In the genomic region with DNA sequence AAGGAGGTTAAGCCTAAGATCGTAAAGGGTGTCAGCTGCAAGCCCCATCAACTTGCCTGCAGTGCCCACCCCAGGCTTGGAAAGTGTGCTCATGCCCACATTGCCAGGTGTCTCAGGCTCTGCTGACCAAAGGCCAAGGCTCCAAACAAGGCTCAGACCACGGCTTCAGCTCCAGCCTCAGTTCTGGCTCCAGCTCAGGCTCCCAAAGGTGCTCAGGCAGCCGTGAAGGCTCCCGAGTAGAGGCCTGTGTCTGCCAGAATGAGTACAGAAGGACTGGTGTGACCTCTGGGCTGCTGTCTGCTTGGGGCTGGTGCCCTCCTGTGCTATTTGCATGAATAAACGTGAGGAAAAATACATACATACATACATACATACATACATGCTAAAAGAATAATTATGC, we compare ENCODE assay signal across 21 cellular contexts.
"Had no signal": no experiment of that assay in that cellular context is flagged by ENCODE, and none has a peak within 500 bp of the region (broad histone marks: within the 10 kb centered on the region; RNA-seq: fewer than 3 reads in every experiment).

No MANE protein-coding gene starts in this region.

- H3K36me3 Mint-ChIP-seq: activated naive CD4-positive, alpha-beta T cell treated with anti-CD3 and anti-CD28 coated beads, Interleukin-2, amount 10 ng/mL, durations not matched to agents 7 days and 5 days; natural killer cell had no signal

- H3K27me3 ChIP-seq: colonic mucosa, neutrophil, sigmoid colon, tibial artery had no signal

- H3K9ac ChIP-seq: parathyroid adenoma had no signal

- H3K27ac Mint-ChIP-seq: activated B cell treated with CpG ODN at 0.5 μM for 24 hours; activated CD8-positive, alpha-beta T cell treated with anti-CD3 and anti-CD28 coated beads for 36 hours; activated naive CD4-positive, alpha-beta T cell treated with anti-CD3 and anti-CD28 coated beads, Interleukin-2, amount 10 ng/mL, durations not matched to agents 7 days and 5 days; activated naive CD8-positive, alpha-beta T cell treated with anti-CD3 and anti-CD28 coated beads, Interleukin-2, amount 50 U/mL, for 24 hours; activated T-helper 2 cell treated with anti-CD3 and anti-CD28 coated beads, Interferon-gamma antibody, Interleukin-2, Interleukin-4, amounts not matched to agents 10 μg/mL and 5 μg/mL and 100 μg/mL, durations not matched to agents 14 hours and 24 hours and 36 hours; natural killer cell had no signal

- H3K36me3 ChIP-seq: colonic mucosa, neutrophil, sigmoid colon, tibial artery had no signal

- H3K4me3 ChIP-seq: colonic mucosa, sigmoid colon, tibial artery had no signal

- H3K79me2 ChIP-seq: parathyroid adenoma had no signal

- H3K9me3 ChIP-seq: colonic mucosa, neutrophil, sigmoid colon, tibial artery had no signal

- H2AFZ ChIP-seq: parathyroid adenoma had no signal

- H3K9me3 Mint-ChIP-seq: activated B cell treated with CpG ODN at 0.5 μM for 24 hours; activated CD8-positive, alpha-beta T cell treated with anti-CD3 and anti-CD28 coated beads for 36 hours; activated naive CD4-positive, alpha-beta T cell treated with anti-CD3 and anti-CD28 coated beads, Interleukin-2, amount 10 ng/mL, durations not matched to agents 7 days and 5 days; activated naive CD8-positive, alpha-beta T cell treated with anti-CD3 and anti-CD28 coated beads, Interleukin-2, amount 50 U/mL, for 24 hours; activated T-helper 2 cell treated with anti-CD3 and anti-CD28 coated beads, Interferon-gamma antibody, Interleukin-2, Interleukin-4, amounts not matched to agents 10 μg/mL and 5 μg/mL and 100 μg/mL, durations not matched to agents 14 hours and 24 hours and 36 hours; central memory CD8-positive, alpha-beta T cell; natural killer cell had no signal

- H3K4me1 ChIP-seq: colonic mucosa, parathyroid adenoma, sigmoid colon had no signal

- ATAC-seq: activated CD8-positive, alpha-beta T cell treated with anti-CD3 and anti-CD28 coated beads for 36 hours; activated naive CD8-positive, alpha-beta T cell treated with anti-CD3 and anti-CD28 coated beads, Interleukin-2, amount 50 U/mL, for 24 hours; natural killer cell had no signal

- H3K4me3 Mint-ChIP-seq: activated B cell treated with CpG ODN at 0.5 μM for 24 hours; activated CD8-positive, alpha-beta T cell treated with anti-CD3 and anti-CD28 coated beads for 36 hours; activated naive CD4-positive, alpha-beta T cell treated with anti-CD3 and anti-CD28 coated beads, Interleukin-2, amount 10 ng/mL, durations not matched to agents 7 days and 5 days; activated naive CD8-positive, alpha-beta T cell treated with anti-CD3 and anti-CD28 coated beads, Interleukin-2, amount 50 U/mL, for 24 hours; central memory CD8-positive, alpha-beta T cell; natural killer cell had no signal

- DNase-seq: activated B cell treated with CpG ODN at 0.5 μM for 24 hours; activated CD4-positive, alpha-beta T cell treated with anti-CD3 and anti-CD28 coated beads for 48 hours; activated CD8-positive, alpha-beta T cell treated with anti-CD3 and anti-CD28 coated beads for 36 hours; activated naive CD4-positive, alpha-beta T cell treated with anti-CD3 and anti-CD28 coated beads, Interleukin-2, amount 10 ng/mL, durations not matched to agents 7 days and 5 days; activated naive CD8-positive, alpha-beta T cell treated with anti-CD3 and anti-CD28 coated beads, Interleukin-2, amount 50 U/mL, for 24 hours; activated T-cell treated with anti-CD3 and anti-CD28 coated beads, Interleukin-2, amount 50 U/mL, for 1 hour; anterior cingulate cortex; colonic mucosa; erythroblast; natural killer cell; sigmoid colon; stimulated activated CD4-positive, alpha-beta T cell treated with anti-CD3 and anti-CD28 coated beads, Interleukin-1b, Interleukin-23, amount 100 ng/mL, for 48 hours; stimulated activated CD8-positive, alpha-beta memory T cell treated with anti-CD3 and anti-CD28 coated beads, Interleukin-4, amount 100 ng/mL, for 48 hours; stimulated activated naive CD4-positive, alpha-beta T cell treated with Interleukin-2 at 50 U/mL for 16 hours; T-helper 1 cell; T-helper 9 cell; tibial artery had no signal

- H3K27ac ChIP-seq: colonic mucosa, neutrophil, parathyroid adenoma, sigmoid colon, tibial artery had no signal

- H3K4me1 Mint-ChIP-seq: activated B cell treated with CpG ODN at 0.5 μM for 24 hours; activated naive CD4-positive, alpha-beta T cell treated with anti-CD3 and anti-CD28 coated beads, Interleukin-2, amount 10 ng/mL, durations not matched to agents 7 days and 5 days; activated naive CD8-positive, alpha-beta T cell treated with anti-CD3 and anti-CD28 coated beads, Interleukin-2, amount 50 U/mL, for 24 hours; central memory CD8-positive, alpha-beta T cell; natural killer cell had no signal
